ENCODE assay signal across 13 cellular contexts in genomic region chr17:68053237-68054030, GRCh38. TPM values are rescaled to one million over a fixed set of nuclear protein-coding genes. Genes with fewer than 3 reads are reported as not detected.
DNase-seq lines count a peak whose midpoint lies in the region; ATAC-seq, FAIRE-seq and TF ChIP-seq lines count a peak whose summit lies in the region.
"Had no signal": no experiment of that assay in that cellular context is flagged by ENCODE, and none has a peak within 500 bp of the region (broad histone marks: within the 10 kb centered on the region; RNA-seq: fewer than 3 reads in every experiment).

No MANE protein-coding gene starts in this region.

- H3K9me3 ChIP-seq in heart right ventricle (no peaks in the 10 kb centered on the region), small intestine (ENCODE audit: control insufficient read depth, low read depth) (no peaks in the 10 kb centered on the region)

- in situ Hi-C loops in brain microvascular endothelial cell (cut with HindIII; ENCODE audit: low pct_ligation_motif_present, low sequenced_read_pairs), result no loop called here
- in situ Hi-C loops in G401 (cut with HindIII; ENCODE audit: low sequenced_read_pairs), result no loop called here

- 55 to 58% methylated on average over 8 of the region's 8 CpGs for WGBS in heart right ventricle, 2 donors
- WGBS in small intestine, 3 donors, result 69 to 81% (median 77%) methylated on average over 8 of the region's 8 CpGs

- peak; percentile 41 to 92 (median 88) for ATAC-seq in heart right ventricle
- ATAC-seq: activated CD4-positive, alpha-beta T cell treated with anti-CD3 and anti-CD28 coated beads for 36 hours; effector memory CD8-positive, alpha-beta T cell; stimulated activated naive CD8-positive, alpha-beta T cell treated with anti-CD3 and anti-CD28 coated beads, Interleukin-15, Interleukin-2, amounts not matched to agents 100 U/mL and 50 U/mL, for 24 hours had no signal

- no peak for TF ChIP-seq CTCF in brain microvascular endothelial cell (IDR thresholded peaks at IDR 0.05; ENCODE audit: low read depth, low read length, missing control alignments)
- no peak for TF ChIP-seq CTCF in heart right ventricle (IDR thresholded peaks at IDR 0.05)

- peak overlapping the region; percentile 28 for H3K27ac ChIP-seq in brain microvascular endothelial cell
- peak overlapping the region; percentile 66 to 92 (median 81) for H3K27ac ChIP-seq in heart right ventricle
- peak overlapping the region in 1 of 2 donors; percentile 11 for H3K27ac ChIP-seq in small intestine (ENCODE audit: low read depth in 1 of 2, low read length in 1 of 2)

- intact Hi-C loops in heart right ventricle (cut with DNase I), result loop anchor here in 1 of 10 donors (10.0 kb wide), 1 partner anchor 151 kb away; no protein-coding TSS in a partner anchor

- peaks cover 0 to 34% (median 22%) of the 10 kb centered on the region in 9 donors for H3K4me1 ChIP-seq in heart right ventricle
- H3K4me1 ChIP-seq in small intestine (ENCODE audit: control insufficient read depth in 2 of 2, insufficient read depth in 1 of 2, low read depth in 1 of 2, low read length in 1 of 2), result no peaks in the 10 kb centered on the region

- no peaks in the 10 kb centered on the region for H3K27me3 ChIP-seq in brain microvascular endothelial cell (replicated peaks)
- no peaks in the 10 kb centered on the region for H3K27me3 ChIP-seq in heart right ventricle
- H3K27me3 ChIP-seq in small intestine (ENCODE audit: control insufficient read depth in 2 of 2, insufficient read depth in 2 of 2, low read length in 2 of 2), result no peaks in the 10 kb centered on the region

- peak; percentile 88 for DNase-seq in EH (ENCODE audit: low read depth)
- DNase-seq in brain microvascular endothelial cell, result peak; percentile 20
- peak in 1 of 2 donors; percentile 51 for DNase-seq in heart right ventricle
- peak; percentile 96 for DNase-seq in pulmonary artery endothelial cell (ENCODE audit: low read depth, low spot score)
- no peak for DNase-seq in G401 (ENCODE audit: low spot score)
- DNase-seq in iPS-NIHi7 (ENCODE audit: extremely low spot score), result no peak
- no peak for DNase-seq in Kasumi-1 (lab: John Stamatoyannopoulos, UW)
- no peak for DNase-seq in small intestine
- DNase-seq: activated CD4-positive, alpha-beta T cell treated with anti-CD3 and anti-CD28 coated beads for 36 hours; activated naive CD4-positive, alpha-beta T cell treated with Interleukin-2 at 50 U/mL for 16 hours; CD4-positive, alpha-beta T cell; effector memory CD8-positive, alpha-beta T cell; stimulated activated naive CD8-positive, alpha-beta T cell treated with anti-CD3 and anti-CD28 coated beads, Interleukin-15, Interleukin-2, amounts not matched to agents 100 U/mL and 50 U/mL, for 24 hours had no signal

- FAIRE-seq in small intestine (lab: Jason Lieb, UNC), result no peak

- H3K4me3 ChIP-seq in brain microvascular endothelial cell (ENCODE audit: low read depth, low read length) (no peak overlapping the region), heart right ventricle (no peak overlapping the region), small intestine (ENCODE audit: low read depth in 1 of 2, low read length in 2 of 2) (no peak overlapping the region)

- H3K36me3 ChIP-seq in brain microvascular endothelial cell (replicated peaks) (no peaks in the 10 kb centered on the region), heart right ventricle (no peaks in the 10 kb centered on the region), small intestine (ENCODE audit: control insufficient read depth in 2 of 2, insufficient read depth in 2 of 2, low read length in 2 of 2) (no peaks in the 10 kb centered on the region)

RNA-seq across cellular contexts. Expression of gene KPNA2, which starts 17.9 kb away (rescaled TPM):
- total RNA-seq in heart right ventricle, result 10 to 100 TPM; 12.6 to 33.3 (median 18.8) TPM
- polyA plus RNA-seq in heart right ventricle, result 10 to 100 TPM in 1 of 2 donors, 1 to 10 TPM in 1; 6.1 to 25.2 TPM
- 130 and 244 TPM in 2 replicates for total RNA-seq in pulmonary artery endothelial cell
- total RNA-seq in G401 (2014; rRNA removed; shearing (Covaris generic)), result 148 and 199 TPM in 2 replicates
- 10 to 100 TPM; 11.3 to 63.0 (median 12.1) TPM for polyA plus RNA-seq in small intestine

RNA-seq across cellular contexts. Expression of gene C17orf58, which starts 57.2 kb away (rescaled TPM):
- 1 to 10 TPM; 3.1 to 8.6 (median 4.8) TPM for total RNA-seq in heart right ventricle
- polyA plus RNA-seq in heart right ventricle, result 10 to 100 TPM in 1 of 2 donors, 1 to 10 TPM in 1; 7.3 to 10.0 TPM
- 14.5 and 15.2 TPM in 2 replicates for total RNA-seq in pulmonary artery endothelial cell
- 22.6 and 32.6 TPM in 2 replicates for total RNA-seq in G401 (2014; rRNA removed; shearing (Covaris generic))
- polyA plus RNA-seq in small intestine, result 10 to 100 TPM in 1 of 3 donors, 1 to 10 TPM in 2; 9.4 to 13.1 (median 10.0) TPM

Comparison
In these comparisons a context has a peak if more than half of its experiments do, and no peak if none do; other contexts are left out.
1. DNase-seq: peak in EH (single experiment), brain microvascular endothelial cell (single experiment) and pulmonary artery endothelial cell (single experiment); none in G401 (single experiment), iPS-NIHi7 (single experiment), Kasumi-1 (0 of 2) and small intestine (single experiment).